In genomic region chr7:29315302-29316270, GRCh38 we compare ENCODE assay signal across 15 cellular contexts.
DNase-seq lines count a peak whose midpoint lies in the region; ATAC-seq and TF ChIP-seq lines count a peak whose summit lies in the region.
"Had no signal": no experiment of that assay in that cellular context is flagged by ENCODE, and none has a peak within 500 bp of the region (broad histone marks: within the 10 kb centered on the region; RNA-seq: fewer than 3 reads in every experiment).

No MANE protein-coding gene starts in this region.

- H3K27me3 ChIP-seq in Karpas-422 (ENCODE audit: low read length) (no peaks in the 10 kb centered on the region), neural cell (ENCODE audit: insufficient read depth, low read depth, low read length) (no peaks in the 10 kb centered on the region), body of pancreas (no peaks in the 10 kb centered on the region)
- H3K27me3 ChIP-seq: BE2C had no signal

- H3K36me3 ChIP-seq in Karpas-422 (ENCODE audit: insufficient read depth, low read length) (no peaks in the 10 kb centered on the region), neural cell (ENCODE audit: insufficient read depth, low read length) (no peaks in the 10 kb centered on the region), body of pancreas (replicated peaks in 1 of 2; ENCODE audit: insufficient read depth in 1 of 2, low read depth in 2 of 2) (no peaks in the 10 kb centered on the region)
- H3K36me3 ChIP-seq: BE2C had no signal

- no peaks in the 10 kb centered on the region for H4K20me1 ChIP-seq in Karpas-422 (ENCODE audit: insufficient read depth, low read depth, low read length)
- no peaks in the 10 kb centered on the region for H4K20me1 ChIP-seq in neural cell (ENCODE audit: insufficient read depth)

- no peak for TF ChIP-seq CTCF in neural cell (IDR thresholded peaks at IDR 0.05; ENCODE audit: poor library complexity, severe bottlenecking)
- no peak for TF ChIP-seq CTCF in body of pancreas (IDR thresholded peaks at IDR 0.05)

- no peak overlapping the region for H3K4me3 ChIP-seq in Karpas-422 (ENCODE audit: low read length)
- H3K4me3 ChIP-seq in neural cell (ENCODE audit: low read length): no peak overlapping the region
- no peak overlapping the region for H3K4me3 ChIP-seq in body of pancreas
- H3K4me3 ChIP-seq: GM23338 had no signal

- intact Hi-C loops in body of pancreas (cut with DNase I): no loop called here

- WGBS in body of pancreas, 2 donors: 72 to 78% methylated on average over 5 of the region's 5 CpGs

- H3K9ac ChIP-seq in Karpas-422 (ENCODE audit: low read length) (peak overlapping the region; percentile 30), neural cell (ENCODE audit: low read length) (no peak overlapping the region)

- TF ChIP-seq RAD21 in neural cell (conservative IDR thresholded peaks at IDR 0.05): no peak

- H3K79me2 ChIP-seq in Karpas-422 (ENCODE audit: low read length): no peaks in the 10 kb centered on the region
- H3K79me2 ChIP-seq in neural cell (replicated peaks; ENCODE audit: insufficient read depth, low read length): peaks cover 27% of the 10 kb centered on the region

- H3K4me1 ChIP-seq in Karpas-422 (ENCODE audit: low read length) (peaks cover 99% of the 10 kb centered on the region), body of pancreas (peaks cover 29% of the 10 kb centered on the region)
- H3K4me1 ChIP-seq: BE2C had no signal

- no peak for ATAC-seq in body of pancreas
- ATAC-seq in HG02852 (IDR thresholded peaks at IDR 0.05; ENCODE audit: unreplicated experiment): no peak
- ATAC-seq: CD8-positive, alpha-beta T cell; GM23338; HepG2 had no signal

- H3F3A ChIP-seq in neural cell (ENCODE audit: insufficient read depth, low read length, poor library complexity, severe bottlenecking): no peaks in the 10 kb centered on the region

- H3K9me2 ChIP-seq in Karpas-422 (replicated peaks; ENCODE audit: insufficient read depth, low read length) (no peaks in the 10 kb centered on the region), neural cell (ENCODE audit: insufficient read depth, low read length) (no peaks in the 10 kb centered on the region)

- H3K4me2 ChIP-seq in Karpas-422 (ENCODE audit: low read depth, low read length, poor library complexity, severe bottlenecking) (peak overlapping the region; percentile 33), neural cell (ENCODE audit: low read length) (no peak overlapping the region)
- H3K4me2 ChIP-seq: GM23338 had no signal

- peak overlapping the region; percentile 97 for H3K27ac ChIP-seq in Karpas-422 (ENCODE audit: low read length)
- peak overlapping the region; percentile 7 for H3K27ac ChIP-seq in neural cell (ENCODE audit: low read length)
- H3K27ac ChIP-seq in substantia nigra (ENCODE audit: low read depth, low read length, poor library complexity, severe bottlenecking): peak overlapping the region; percentile 98
- no peak overlapping the region for H3K27ac ChIP-seq in body of pancreas
- H3K27ac ChIP-seq: C4-2B had no signal

- no peak for TF ChIP-seq POLR2A in body of pancreas (IDR thresholded peaks at IDR 0.05)

- peak; percentile 45 for TF ChIP-seq EP300 in neural cell (conservative IDR thresholded peaks at IDR 0.05; ENCODE audit: poor library complexity, severe bottlenecking)

- DNase-seq in Karpas-422 (peak; percentile 54), amniotic epithelial cell (ENCODE audit: low read depth) (peak; percentile 28), substantia nigra (lab: John Stamatoyannopoulos, UW) (no peak), NCI-H2081 treated with DMSO at 0.1 percent for 48 hours (lab: John Stamatoyannopoulos, UW) (no peak), body of pancreas (no peak)
- DNase-seq: BE2C; CD8-positive, alpha-beta T cell; COR-L47; DMS53; H7 had no signal

- H2AFZ ChIP-seq in Karpas-422 (ENCODE audit: low read length) (no peak overlapping the region), neural cell (ENCODE audit: low read depth, low read length) (no peak overlapping the region)
- H2AFZ ChIP-seq: GM23338 had no signal

- H3K9me3 ChIP-seq in Karpas-422 (ENCODE audit: low read length) (0 out of 2 replicates have a peak, but pooled peaks cover under 1% of the 10 kb centered on the region), neural cell (ENCODE audit: low read length) (no peaks in the 10 kb centered on the region), body of pancreas (no peaks in the 10 kb centered on the region)
- H3K9me3 ChIP-seq: BE2C had no signal

TF ChIP-seq in neural cell, 6 proteins besides CTCF, POLR2A, EP300 and RAD21:
- TF ChIP-seq POLR2AphosphoS5 (IDR thresholded peaks at IDR 0.05): peak; percentile 37
- no peak for TF ChIP-seq MXI1 (conservative IDR thresholded peaks at IDR 0.05; ENCODE audit: poor library complexity, severe bottlenecking)
- no peak for TF ChIP-seq SMC3 (conservative IDR thresholded peaks at IDR 0.05; ENCODE audit: poor library complexity)
- no peak for TF ChIP-seq TAF1 (IDR thresholded peaks at IDR 0.05; ENCODE audit: low read depth)
- TF ChIP-seq EZH2 (IDR thresholded peaks at IDR 0.05; ENCODE audit: borderline replicate concordance, insufficient read depth, low read length, poor library complexity, severe bottlenecking): no peak
- peak; percentile 79 for TF ChIP-seq REST (IDR thresholded peaks at IDR 0.05; ENCODE audit: borderline replicate concordance)

Comparison
In these comparisons a context has a peak if more than half of its experiments do, and no peak if none do; other contexts are left out.
1. DNase-seq: peak in Karpas-422 (single experiment) and amniotic epithelial cell (single experiment); none in substantia nigra (0 of 49), NCI-H2081 treated with DMSO at 0.1 percent for 48 hours (single experiment) and body of pancreas (0 of 4).
2. H3K27ac ChIP-seq: peak in Karpas-422 (single experiment), neural cell (single experiment) and substantia nigra (single experiment); none in body of pancreas (0 of 4).